ENCODE assay signal across 1 cellular context in genomic region chr3:136195258-136196063, GRCh38.
TF ChIP-seq lines count a peak whose summit lies in the region.

No MANE protein-coding gene starts in this region.

TF ChIP-seq in HepG2, 621 proteins besides CTCF, POLR2A, EP300 and RAD21 (continued from another document and continues in another):
- no peak for TF ChIP-seq CREBL2 (CRISPR knock-in tag; IDR thresholded peaks at IDR 0.05; ENCODE audit: borderline replicate concordance)
- TF ChIP-seq ZBTB7B (CRISPR knock-in tag; IDR thresholded peaks at IDR 0.05): no peak
- no peak for TF ChIP-seq ADNP (CRISPR knock-in tag; IDR thresholded peaks at IDR 0.05)
- no peak for TF ChIP-seq ZBTB40 (IDR thresholded peaks at IDR 0.05)
- no peak for TF ChIP-seq ZBTB40 (CRISPR knock-in tag; IDR thresholded peaks at IDR 0.05)
- TF ChIP-seq ZFP41 (CRISPR knock-in tag; IDR thresholded peaks at IDR 0.05; ENCODE audit: borderline replicate concordance): no peak
- no peak; the same call in none of the 2 replicates for TF ChIP-seq ZNF772 (CRISPR knock-in tag; IDR thresholded peaks at IDR 0.05)
- no peak for TF ChIP-seq ZNF235 (CRISPR knock-in tag; IDR thresholded peaks at IDR 0.05; ENCODE audit: borderline replicate concordance)
- no peak for TF ChIP-seq ZNF569 (CRISPR knock-in tag; IDR thresholded peaks at IDR 0.05; ENCODE audit: borderline replicate concordance)
- TF ChIP-seq ZSCAN5A (CRISPR knock-in tag; IDR thresholded peaks at IDR 0.05; ENCODE audit: borderline replicate concordance): no peak
- no peak for TF ChIP-seq MYNN (CRISPR knock-in tag; IDR thresholded peaks at IDR 0.05; ENCODE audit: low read depth)
- TF ChIP-seq CAMTA2 (CRISPR knock-in tag; IDR thresholded peaks at IDR 0.05; ENCODE audit: borderline replicate concordance): no peak
- no peak for TF ChIP-seq NKX3-1 (CRISPR knock-in tag; IDR thresholded peaks at IDR 0.05)
- TF ChIP-seq AKAP8 (CRISPR knock-in tag; IDR thresholded peaks at IDR 0.05): no peak
- TF ChIP-seq FOSL1 (CRISPR knock-in tag; IDR thresholded peaks at IDR 0.05; ENCODE audit: borderline replicate concordance): no peak
- TF ChIP-seq ZHX2 (IDR thresholded peaks at IDR 0.05; ENCODE audit: low read depth): no peak
- TF ChIP-seq ZHX2 (CRISPR knock-in tag; IDR thresholded peaks at IDR 0.05; ENCODE audit: borderline replicate concordance): no peak
- peak; percentile 77 for TF ChIP-seq HES4 (CRISPR knock-in tag; IDR thresholded peaks at IDR 0.05; ENCODE audit: borderline replicate concordance)
- TF ChIP-seq ZNF274 (CRISPR knock-in tag; IDR thresholded peaks at IDR 0.05): 0 out of 2 replicates have a peak, but pooled peaks have one; percentile 30
- TF ChIP-seq ZNF660 (CRISPR knock-in tag; IDR thresholded peaks at IDR 0.05; ENCODE audit: borderline replicate concordance, low read depth): no peak
- TF ChIP-seq SMYD3 (CRISPR knock-in tag; IDR thresholded peaks at IDR 0.05): no peak
- TF ChIP-seq HDAC2 (CRISPR knock-in tag; IDR thresholded peaks at IDR 0.05): no peak
- no peak for TF ChIP-seq PBX3 (CRISPR knock-in tag; IDR thresholded peaks at IDR 0.05; ENCODE audit: borderline replicate concordance)
- no peak for TF ChIP-seq SNAI1 (CRISPR knock-in tag; IDR thresholded peaks at IDR 0.05; ENCODE audit: borderline replicate concordance)
- no peak for TF ChIP-seq NFIB (CRISPR knock-in tag; IDR thresholded peaks at IDR 0.05; ENCODE audit: borderline replicate concordance)
- TF ChIP-seq HDAC6 (IDR thresholded peaks at IDR 0.05; ENCODE audit: low read depth, low read length): no peak
- no peak for TF ChIP-seq TBX3 (IDR thresholded peaks at IDR 0.05; ENCODE audit: borderline replicate concordance)
- no peak; the same call in 1 of the 2 replicates for TF ChIP-seq ZNF639 (CRISPR knock-in tag; conservative IDR thresholded peaks at IDR 0.05)
- no peak for TF ChIP-seq ZNF441 (CRISPR knock-in tag; IDR thresholded peaks at IDR 0.05; ENCODE audit: borderline replicate concordance)
- TF ChIP-seq JARID2 (CRISPR knock-in tag; IDR thresholded peaks at IDR 0.05; ENCODE audit: insufficient replicate concordance): no peak
- no peak for TF ChIP-seq MLXIP (CRISPR knock-in tag; IDR thresholded peaks at IDR 0.05; ENCODE audit: borderline replicate concordance)
